Comparison of ENCODE assay signal across 12 cellular contexts in genomic region chr5:137564475-137564961, GRCh38.
A peak's percentile ranks its signal among the peaks of the same experiment; 100 is the strongest.
DNase-seq lines count a peak whose midpoint lies in the region; ATAC-seq and TF ChIP-seq lines count a peak whose summit lies in the region.
"Had no signal": no experiment of that assay in that cellular context is flagged by ENCODE, and none has a peak within 500 bp of the region (broad histone marks: within the 10 kb centered on the region; RNA-seq: fewer than 3 reads in every experiment).

No MANE protein-coding gene starts in this region.

- H3K4me3 ChIP-seq in neutrophil (ENCODE audit: low read depth in 1 of 2, low read length in 1 of 2), result no peak overlapping the region
- H3K4me3 ChIP-seq in gastroesophageal sphincter, result no peak overlapping the region
- no peak overlapping the region for H3K4me3 ChIP-seq in MM.1S (ENCODE audit: low read length)
- H3K4me3 ChIP-seq: hepatocyte, smooth muscle cell had no signal

- H3K9me2 ChIP-seq in MM.1S (replicated peaks; ENCODE audit: insufficient read depth, low read length), result no peaks in the 10 kb centered on the region

- peak overlapping the region; percentile 16 for H3K27ac ChIP-seq in neutrophil
- no peak overlapping the region for H3K27ac ChIP-seq in gastroesophageal sphincter
- H3K27ac ChIP-seq in MM.1S (ENCODE audit: low read length), result no peak overlapping the region
- H3K27ac ChIP-seq: hepatocyte had no signal

- no peaks in the 10 kb centered on the region for H4K20me1 ChIP-seq in MM.1S (ENCODE audit: insufficient read depth, low read length)

- H3K27me3 ChIP-seq in neutrophil (peaks cover 50% of the 10 kb centered on the region), gastroesophageal sphincter (peaks cover 4% of the 10 kb centered on the region), MM.1S (replicated peaks; ENCODE audit: insufficient read depth, low read length) (no peaks in the 10 kb centered on the region)

- H3K9me3 Mint-ChIP-seq in CD14-positive monocyte, result peaks cover 0 to 3% (median 0%) of the 10 kb centered on the region in 7 donors
- no peaks in the 10 kb centered on the region for H3K9me3 Mint-ChIP-seq in chondrocyte (ENCODE audit: low read depth)
- H3K9me3 Mint-ChIP-seq: activated T-helper 1 cell treated with anti-CD3 and anti-CD28 coated beads, Interleukin-12 subunit alpha, Interleukin-12 subunit beta, Interleukin-2, Interleukin-4 antibody, amounts not matched to agents 30 ng/mL and 10 ng/mL and 1 ng/mL, durations not matched to agents 14 hours and 24 hours and 36 hours had no signal

- peak overlapping the region; percentile 60 to 76 for H3K4me3 Mint-ChIP-seq in CD14-positive monocyte
- no peak overlapping the region for H3K4me3 Mint-ChIP-seq in chondrocyte (ENCODE audit: unreplicated experiment)
- H3K4me3 Mint-ChIP-seq: activated T-helper 1 cell treated with anti-CD3 and anti-CD28 coated beads, Interleukin-12 subunit alpha, Interleukin-12 subunit beta, Interleukin-2, Interleukin-4 antibody, amounts not matched to agents 30 ng/mL and 10 ng/mL and 1 ng/mL, durations not matched to agents 14 hours and 24 hours and 36 hours had no signal

- peaks cover 66% of the 10 kb centered on the region for H3K4me1 Mint-ChIP-seq in CD14-positive monocyte
- H3K4me1 Mint-ChIP-seq in chondrocyte (ENCODE audit: low read depth), result peaks cover 62% of the 10 kb centered on the region

- H3K36me3 Mint-ChIP-seq in CD14-positive monocyte (peaks cover 9 to 16% of the 10 kb centered on the region in 2 donors), chondrocyte (ENCODE audit: low read depth) (no peaks in the 10 kb centered on the region)

- ATAC-seq in gastroesophageal sphincter (no peak), GM19395 (IDR thresholded peaks at IDR 0.05; ENCODE audit: unreplicated experiment) (no peak)

- peaks cover 0 to 7% (median 3%) of the 10 kb centered on the region in 3 donors for H3K27me3 Mint-ChIP-seq in CD14-positive monocyte (ENCODE audit: low read depth in 3 of 3)
- no peaks in the 10 kb centered on the region for H3K27me3 Mint-ChIP-seq in chondrocyte (ENCODE audit: low read depth)

- H3K79me2 ChIP-seq in MM.1S (ENCODE audit: low read length), result no peaks in the 10 kb centered on the region
- H3K79me2 ChIP-seq: hepatocyte had no signal

- H3K27ac Mint-ChIP-seq in CD14-positive monocyte, result peak overlapping the region; percentile 83 to 94 (median 90)
- H3K27ac Mint-ChIP-seq in chondrocyte (ENCODE audit: unreplicated experiment), result peak overlapping the region; percentile 80
- H3K27ac Mint-ChIP-seq: activated T-helper 1 cell treated with anti-CD3 and anti-CD28 coated beads, Interleukin-12 subunit alpha, Interleukin-12 subunit beta, Interleukin-2, Interleukin-4 antibody, amounts not matched to agents 30 ng/mL and 10 ng/mL and 1 ng/mL, durations not matched to agents 14 hours and 24 hours and 36 hours had no signal

- peaks cover 14 to 22% of the 10 kb centered on the region in 2 experiments for H3K4me1 ChIP-seq in neutrophil (ENCODE audit: control insufficient read depth in 1 of 2, insufficient read depth in 1 of 2, low read depth in 1 of 2, low read length in 1 of 2)
- H3K4me1 ChIP-seq in gastroesophageal sphincter, result no peaks in the 10 kb centered on the region
- H3K4me1 ChIP-seq in MM.1S (ENCODE audit: low read length), result no peaks in the 10 kb centered on the region

- intact Hi-C loops in CD14-positive monocyte (cut with micrococcal nuclease), result no loop called here

- H3K9ac ChIP-seq in MM.1S (ENCODE audit: low read length), result no peak overlapping the region

- no peak for TF ChIP-seq CTCF in CD14-positive monocyte (IDR thresholded peaks at IDR 0.05)
- TF ChIP-seq CTCF in chondrocyte (IDR thresholded peaks at IDR 0.05), result no peak
- TF ChIP-seq CTCF in neutrophil (IDR thresholded peaks at IDR 0.05), result no peak
- no peak for TF ChIP-seq CTCF in gastroesophageal sphincter (IDR thresholded peaks at IDR 0.05)
- TF ChIP-seq CTCF in MM.1S (IDR thresholded peaks at IDR 0.05; ENCODE audit: low read length), result no peak

- no peaks in the 10 kb centered on the region for H3F3A ChIP-seq in MM.1S (ENCODE audit: insufficient read depth, low read length)

- TF ChIP-seq EP300 in gastroesophageal sphincter (IDR thresholded peaks at IDR 0.05), result no peak

- H3K4me2 ChIP-seq in MM.1S (ENCODE audit: low read depth, low read length), result no peak overlapping the region
- H3K4me2 ChIP-seq: hepatocyte had no signal

- H3K36me3 ChIP-seq in neutrophil (no peaks in the 10 kb centered on the region), gastroesophageal sphincter (no peaks in the 10 kb centered on the region), MM.1S (replicated peaks; ENCODE audit: insufficient read depth, low read length) (no peaks in the 10 kb centered on the region)

- TF ChIP-seq POLR2A in gastroesophageal sphincter (IDR thresholded peaks at IDR 0.05), result no peak

- H2AFZ ChIP-seq in MM.1S (ENCODE audit: low read length), result no peak overlapping the region
- H2AFZ ChIP-seq: hepatocyte had no signal

- 37 to 45% methylated on average over 2 to 4 of the region's 5 CpGs for WGBS in gastroesophageal sphincter (ENCODE audit: low coverage in 1 of 2), 2 donors

- H3K9me3 ChIP-seq in neutrophil (no peaks in the 10 kb centered on the region), gastroesophageal sphincter (no peaks in the 10 kb centered on the region), MM.1S (replicated peaks; ENCODE audit: insufficient read depth, low read length) (no peaks in the 10 kb centered on the region)

- DNase-seq in CD14-positive monocyte (ENCODE audit: low spot score) (no peak), MV-4-11 (lab: John Stamatoyannopoulos, UW) (peak; percentile 53), chondrocyte (ENCODE audit: low spot score) (no peak), iPS-NIHi11 (ENCODE audit: low spot score) (no peak), MM.1S (no peak)
- DNase-seq: HCEC 1CT had no signal
